1 cellular context compared by ENCODE assay signal in genomic region chr17:48562934-48563333, GRCh38.
A peak's percentile ranks its signal among the peaks of the same experiment; 100 is the strongest.
TF ChIP-seq lines count a peak whose summit lies in the region.

No MANE protein-coding gene starts in this region.

TF ChIP-seq in H1, 55 proteins besides CTCF, POLR2A, EP300 and RAD21:
- TF ChIP-seq PHF8 (conservative IDR thresholded peaks at IDR 0.05; ENCODE audit: low read depth, low read length) (no peak), CHD1 (IDR thresholded peaks at IDR 0.05; ENCODE audit: low read depth, low read length) (no peak), RNF2 (IDR thresholded peaks at IDR 0.05; ENCODE audit: borderline replicate concordance, low read depth, low read length, missing control alignments, poor library complexity, severe bottlenecking) (peak; percentile 46), SIX5 (IDR thresholded peaks at IDR 0.05; ENCODE audit: low read depth, low read length) (no peak)
